13 cellular contexts compared by ENCODE assay signal in the genomic region with DNA sequence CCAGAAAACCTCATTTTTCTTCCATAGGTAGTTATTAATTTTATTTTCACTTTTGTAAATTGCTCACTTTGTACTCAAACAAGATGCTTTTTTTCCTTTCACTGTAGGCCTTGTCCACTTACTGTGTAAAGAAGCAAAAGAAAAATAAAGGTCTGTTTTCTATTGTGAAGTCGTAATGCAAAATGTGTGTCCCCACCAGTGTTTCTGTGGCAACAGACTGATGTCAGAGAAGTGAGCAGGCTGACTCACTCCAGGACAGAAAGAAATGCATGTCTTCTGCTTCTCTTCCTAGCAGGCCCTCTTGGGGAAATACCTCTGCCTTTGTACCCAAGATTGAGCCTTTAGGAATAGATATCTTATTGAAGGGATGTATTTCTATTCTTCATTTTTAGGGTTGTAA. TPM values are rescaled to one million over a fixed set of nuclear protein-coding genes. Genes with fewer than 3 reads are reported as not detected.
DNase-seq lines count a peak whose midpoint lies in the region; ATAC-seq and TF ChIP-seq lines count a peak whose summit lies in the region.
"Had no signal": no experiment of that assay in that cellular context is flagged by ENCODE, and none has a peak within 500 bp of the region (broad histone marks: within the 10 kb centered on the region; RNA-seq: fewer than 3 reads in every experiment).

No MANE protein-coding gene starts in this region.

- CTCF ChIA-PET in A673 (lab: Charles Lee): no interaction called here

- H3K27me3 ChIP-seq in endodermal cell (ENCODE audit: control insufficient read depth, insufficient read depth, low read length, poor library complexity, severe bottlenecking) (no peaks in the 10 kb centered on the region), A673 (replicated peaks; ENCODE audit: insufficient read depth, low read depth, low read length, poor library complexity) (no peaks in the 10 kb centered on the region)
- H3K27me3 ChIP-seq: testis had no signal

- BruUV-seq in A673 (replicated peaks; lab: Mats Ljungman, UMichigan): no TSS peak

- 56 to 71% methylated on average over 1 of the region's 1 CpG for WGBS in endodermal cell (ENCODE audit: insufficient coverage in 1 of 2, insufficient read length in 1 of 2), 2 experiments

- no peaks in the 10 kb centered on the region for H3K4me1 ChIP-seq in endodermal cell (ENCODE audit: control insufficient read depth, insufficient read depth, low read length)
- H3K4me1 ChIP-seq in A673 (ENCODE audit: insufficient read depth, low read length, poor library complexity, severe bottlenecking): no peaks in the 10 kb centered on the region
- H3K4me1 ChIP-seq: testis had no signal

- POLR2A ChIA-PET in A673 (lab: Charles Lee; ENCODE audit: low non-redundant PET): no interaction called here

- H3K36me3 Mint-ChIP-seq in activated T-helper 17 cell treated with anti-CD3 and anti-CD28 coated beads, Interleukin-2, amount 50 U/mL, for 72 hours (ENCODE audit: low read depth): no peaks in the 10 kb centered on the region
- H3K36me3 Mint-ChIP-seq in endodermal cell (ENCODE audit: low read depth): no peaks in the 10 kb centered on the region

- H3K4me1 Mint-ChIP-seq in activated T-helper 17 cell treated with anti-CD3 and anti-CD28 coated beads, Interleukin-2, amount 50 U/mL, for 72 hours: peaks cover 14% of the 10 kb centered on the region
- no peaks in the 10 kb centered on the region for H3K4me1 Mint-ChIP-seq in endodermal cell

- DNase-seq in AG09319 (ENCODE audit: extremely low read depth, low read depth): peak; percentile 24
- DNase-seq in islet precursor cell: peak; percentile 62
- no peak for DNase-seq in central memory CD4-positive, alpha-beta T cell
- DNase-seq in endodermal cell: no peak
- DNase-seq in NCI-H1048 (lab: John Stamatoyannopoulos, UW): no peak
- DNase-seq in A673 (ENCODE audit: low spot score): no peak
- DNase-seq: activated gamma-delta T cell treated with Interleukin-2 at 50 U/mL for 16 hours, DND-41, testis had no signal

- intact Hi-C loops in A673 (cut with micrococcal nuclease; ENCODE audit: unreplicated experiment): no loop called here

- H3K4me3 Mint-ChIP-seq in activated T-helper 17 cell treated with anti-CD3 and anti-CD28 coated beads, Interleukin-2, amount 50 U/mL, for 72 hours: no peak overlapping the region
- no peak overlapping the region for H3K4me3 Mint-ChIP-seq in endodermal cell

- H3K36me3 ChIP-seq in endodermal cell (ENCODE audit: control insufficient read depth, insufficient read depth, low read length): no peaks in the 10 kb centered on the region
- no peaks in the 10 kb centered on the region for H3K36me3 ChIP-seq in A673 (ENCODE audit: insufficient read depth, low read length, poor library complexity, severe bottlenecking)

- no peak overlapping the region for H3K9ac ChIP-seq in endodermal cell (ENCODE audit: extremely low read depth, low read length, poor library complexity, severe bottlenecking)

- peak; percentile 44 for ATAC-seq in HG03378 (IDR thresholded peaks at IDR 0.05; ENCODE audit: unreplicated experiment)
- peak; percentile 84 for ATAC-seq in activated T-helper 17 cell treated with anti-CD3 and anti-CD28 coated beads, Interleukin-2, amount 50 U/mL, for 72 hours (replicated peaks)

- H3K9me3 ChIP-seq in endodermal cell (ENCODE audit: control insufficient read depth, low read length) (no peaks in the 10 kb centered on the region), A673 (ENCODE audit: low read depth, low read length, poor library complexity, severe bottlenecking) (no peaks in the 10 kb centered on the region)
- H3K9me3 ChIP-seq: testis had no signal

- no peak overlapping the region for H3K4me3 ChIP-seq in endodermal cell (ENCODE audit: low read length)
- H3K4me3 ChIP-seq in A673 (ENCODE audit: low read depth, low read length, poor library complexity, severe bottlenecking): no peak overlapping the region
- H3K4me3 ChIP-seq: testis had no signal

- no peaks in the 10 kb centered on the region for H3K27me3 Mint-ChIP-seq in activated T-helper 17 cell treated with anti-CD3 and anti-CD28 coated beads, Interleukin-2, amount 50 U/mL, for 72 hours
- no peaks in the 10 kb centered on the region for H3K27me3 Mint-ChIP-seq in endodermal cell (ENCODE audit: insufficient read depth)
- H3K27me3 Mint-ChIP-seq: progenitor cell of endocrine pancreas had no signal

- no peak for TF ChIP-seq CTCF in AG09319 (IDR thresholded peaks at IDR 0.05; ENCODE audit: low read depth, low read length)
- TF ChIP-seq CTCF in endodermal cell (conservative IDR thresholded peaks at IDR 0.05): no peak
- TF ChIP-seq CTCF in A673 (conservative IDR thresholded peaks at IDR 0.05; ENCODE audit: low read depth, low read length): no peak

- peaks cover 5% of the 10 kb centered on the region for H3K9me3 Mint-ChIP-seq in activated T-helper 17 cell treated with anti-CD3 and anti-CD28 coated beads, Interleukin-2, amount 50 U/mL, for 72 hours
- H3K9me3 Mint-ChIP-seq in endodermal cell: no peaks in the 10 kb centered on the region

- H3K27ac Mint-ChIP-seq in activated T-helper 17 cell treated with anti-CD3 and anti-CD28 coated beads, Interleukin-2, amount 50 U/mL, for 72 hours: peak overlapping the region; percentile 68
- H3K27ac Mint-ChIP-seq in endodermal cell: no peak overlapping the region
- H3K27ac Mint-ChIP-seq: progenitor cell of endocrine pancreas had no signal

- H3K27ac ChIP-seq in endodermal cell (ENCODE audit: low read depth, low read length): no peak overlapping the region
- no peak overlapping the region for H3K27ac ChIP-seq in A673 (ENCODE audit: low read depth, low read length, poor library complexity, severe bottlenecking)
- H3K27ac ChIP-seq: testis had no signal

RNA-seq across cellular contexts. Expression of gene INPP4B, which starts 30.3 kb away (rescaled TPM):
- 10 to 100 TPM; 53.9 to 65.0 TPM for total RNA-seq in activated T-helper 17 cell treated with anti-CD3 and anti-CD28 coated beads, Interleukin-2, amount 50 U/mL, for 72 hours
- total RNA-seq in endodermal cell: under 1 TPM; 0.64 to 0.66 TPM
- 3.8 TPM for polyA plus RNA-seq in endodermal cell (2013, experiment 1 of 2)
- 4.2 TPM for polyA plus RNA-seq in endodermal cell (2013, experiment 2 of 2)
- total RNA-seq in A673 (2021): 13.1 and 17.5 TPM in 2 replicates
- total RNA-seq: OCI-LY7 had no signal

Comparison
In these comparisons a context has a peak if more than half of its experiments do, and no peak if none do; other contexts are left out.
1. DNase-seq: peak in AG09319 (single experiment) and islet precursor cell (single experiment); none in central memory CD4-positive, alpha-beta T cell (single experiment), endodermal cell (single experiment), NCI-H1048 (single experiment) and A673 (single experiment).